Comparison of ENCODE assay signal across 4 cellular contexts in genomic region chr10:45347464-45347863, GRCh38. TPM values are rescaled to one million over a fixed set of nuclear protein-coding genes. Genes with fewer than 3 reads are reported as not detected.
"Had no signal": no experiment of that assay in that cellular context is flagged by ENCODE, and none has a peak within 500 bp of the region (broad histone marks: within the 10 kb centered on the region; RNA-seq: fewer than 3 reads in every experiment).

No MANE protein-coding gene starts in this region.

RNA-seq across cellular contexts. Expression of gene ALOX5, which starts 26.6 kb away (rescaled TPM):
- total RNA-seq: LHCN-M2, M059J, MCF 10A, NCI-H460 had no signal

RNA-seq across cellular contexts. Expression of gene OR13A1, which starts 32.1 kb away (rescaled TPM):
- total RNA-seq: LHCN-M2, MCF 10A, NCI-H460 had no signal
